1 cellular context compared by ENCODE assay signal in the genomic region with DNA sequence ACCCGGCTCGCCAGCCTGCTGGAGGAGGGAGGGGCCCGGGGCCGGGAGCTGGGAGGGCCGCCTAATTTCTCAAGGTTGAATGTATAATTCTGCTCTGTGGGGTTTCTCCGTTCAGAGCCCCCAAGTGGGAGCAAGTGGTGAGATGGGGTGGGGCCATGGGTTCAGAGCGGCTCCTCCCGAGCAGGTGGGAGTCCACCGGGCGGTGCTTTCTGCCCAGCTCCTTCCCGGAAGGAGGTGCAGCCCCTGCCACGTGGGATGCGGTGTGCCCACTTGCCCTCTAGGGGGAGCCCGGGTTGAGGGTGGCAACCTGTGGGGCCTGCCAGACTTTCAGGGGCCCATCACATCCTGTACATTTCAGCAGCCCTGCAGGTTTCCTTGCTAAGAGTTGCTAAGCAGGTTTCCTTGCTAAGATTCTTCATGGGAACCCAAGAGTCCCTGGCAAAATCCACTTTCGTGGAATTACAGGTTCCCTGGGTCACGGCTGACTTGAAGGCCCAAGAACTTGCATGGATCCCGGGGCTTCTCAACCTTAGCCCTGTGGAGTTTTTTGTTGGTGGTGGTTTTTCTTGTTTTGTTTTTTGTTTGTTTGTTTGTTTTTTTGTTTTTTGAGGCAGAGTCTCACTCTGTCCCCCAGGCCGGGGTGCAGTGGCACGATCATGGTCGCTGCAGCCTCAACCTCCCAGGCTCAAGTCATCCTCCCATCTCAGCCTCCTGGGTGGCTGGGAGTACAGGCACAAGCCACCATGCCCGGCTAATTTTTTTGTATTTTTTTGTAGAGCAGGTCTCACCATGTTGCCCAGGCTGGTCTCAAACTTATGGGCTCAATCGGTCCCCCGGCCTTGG.
A peak's percentile ranks its signal among the peaks of the same experiment; 100 is the strongest.
TF ChIP-seq lines count a peak whose summit lies in the region.

No MANE protein-coding gene starts in this region.

TF ChIP-seq in K562, 482 proteins besides CTCF, POLR2A, EP300 and RAD21 (continued from another document and continues in another):
- TF ChIP-seq, protein P1, sequence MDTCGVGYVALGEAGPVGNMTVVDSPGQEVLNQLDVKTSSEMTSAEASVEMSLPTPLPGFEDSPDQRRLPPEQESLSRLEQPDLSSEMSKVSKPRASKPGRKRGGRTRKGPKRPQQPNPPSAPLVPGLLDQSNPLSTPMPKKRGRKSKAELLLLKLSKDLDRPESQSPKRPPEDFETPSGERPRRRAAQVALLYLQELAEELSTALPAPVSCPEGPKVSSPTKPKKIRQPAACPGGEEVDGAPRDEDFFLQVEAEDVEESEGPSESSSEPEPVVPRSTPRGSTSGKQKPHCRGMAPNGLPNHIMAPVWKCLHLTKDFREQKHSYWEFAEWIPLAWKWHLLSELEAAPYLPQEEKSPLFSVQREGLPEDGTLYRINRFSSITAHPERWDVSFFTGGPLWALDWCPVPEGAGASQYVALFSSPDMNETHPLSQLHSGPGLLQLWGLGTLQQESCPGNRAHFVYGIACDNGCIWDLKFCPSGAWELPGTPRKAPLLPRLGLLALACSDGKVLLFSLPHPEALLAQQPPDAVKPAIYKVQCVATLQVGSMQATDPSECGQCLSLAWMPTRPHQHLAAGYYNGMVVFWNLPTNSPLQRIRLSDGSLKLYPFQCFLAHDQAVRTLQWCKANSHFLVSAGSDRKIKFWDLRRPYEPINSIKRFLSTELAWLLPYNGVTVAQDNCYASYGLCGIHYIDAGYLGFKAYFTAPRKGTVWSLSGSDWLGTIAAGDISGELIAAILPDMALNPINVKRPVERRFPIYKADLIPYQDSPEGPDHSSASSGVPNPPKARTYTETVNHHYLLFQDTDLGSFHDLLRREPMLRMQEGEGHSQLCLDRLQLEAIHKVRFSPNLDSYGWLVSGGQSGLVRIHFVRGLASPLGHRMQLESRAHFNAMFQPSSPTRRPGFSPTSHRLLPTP (IDR thresholded peaks at IDR 0.05; ENCODE audit: borderline replicate concordance, extremely low read depth, insufficient read length) = no peak
- no peak for TF ChIP-seq FOXK1 (CRISPR knock-in tag; IDR thresholded peaks at IDR 0.05; ENCODE audit: borderline replicate concordance)
- no peak for TF ChIP-seq NR2C1 (IDR thresholded peaks at IDR 0.05)
- no peak for TF ChIP-seq NR2C1 (tag; IDR thresholded peaks at IDR 0.05)
- TF ChIP-seq ZNF551 (CRISPR knock-in tag; IDR thresholded peaks at IDR 0.05) = no peak
- TF ChIP-seq ZNF3 (CRISPR knock-in tag; IDR thresholded peaks at IDR 0.05) = no peak
- TF ChIP-seq KHSRP (IDR thresholded peaks at IDR 0.05) = no peak
- no peak for TF ChIP-seq RBBP5 (IDR thresholded peaks at IDR 0.05; ENCODE audit: borderline replicate concordance, insufficient read depth, low read length, poor library complexity, severe bottlenecking)
- TF ChIP-seq, protein P2, sequence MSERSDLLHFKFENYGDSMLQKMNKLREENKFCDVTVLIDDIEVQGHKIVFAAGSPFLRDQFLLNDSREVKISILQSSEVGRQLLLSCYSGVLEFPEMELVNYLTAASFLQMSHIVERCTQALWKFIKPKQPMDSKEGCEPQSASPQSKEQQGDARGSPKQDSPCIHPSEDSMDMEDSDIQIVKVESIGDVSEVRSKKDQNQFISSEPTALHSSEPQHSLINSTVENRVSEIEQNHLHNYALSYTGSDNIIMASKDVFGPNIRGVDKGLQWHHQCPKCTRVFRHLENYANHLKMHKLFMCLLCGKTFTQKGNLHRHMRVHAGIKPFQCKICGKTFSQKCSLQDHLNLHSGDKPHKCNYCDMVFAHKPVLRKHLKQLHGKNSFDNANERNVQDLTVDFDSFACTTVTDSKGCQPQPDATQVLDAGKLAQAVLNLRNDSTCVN (CRISPR knock-in tag; IDR thresholded peaks at IDR 0.05) = no peak
- TF ChIP-seq RFX7 (CRISPR knock-in tag; IDR thresholded peaks at IDR 0.05) = no peak
- peak; percentile 77 for TF ChIP-seq ETV1 (tag; conservative IDR thresholded peaks at IDR 0.05; ENCODE audit: low read depth)
- TF ChIP-seq CSDE1 (IDR thresholded peaks at IDR 0.05) = no peak
- no peak for TF ChIP-seq ZNF589 (CRISPR knock-in tag; IDR thresholded peaks at IDR 0.05; ENCODE audit: low read depth)
- no peak for TF ChIP-seq ZNF282 (CRISPR knock-in tag; IDR thresholded peaks at IDR 0.05)
- peak; percentile 82 for TF ChIP-seq RAD51 (IDR thresholded peaks at IDR 0.05; ENCODE audit: borderline replicate concordance, low read depth)
- TF ChIP-seq ZNF263 (CRISPR knock-in tag; IDR thresholded peaks at IDR 0.05; ENCODE audit: borderline replicate concordance) = no peak; the same call in 1 of the 2 replicates
- no peak for TF ChIP-seq LARP7 (IDR thresholded peaks at IDR 0.05)
- peak; percentile 73 for TF ChIP-seq TOE1 (IDR thresholded peaks at IDR 0.05; ENCODE audit: borderline replicate concordance)
- TF ChIP-seq TOE1 (CRISPR knock-in tag; IDR thresholded peaks at IDR 0.05; ENCODE audit: borderline replicate concordance, low read depth) = no peak
- no peak for TF ChIP-seq NCOA2 (IDR thresholded peaks at IDR 0.05; ENCODE audit: partially characterized antibody in 2 of 2)
- no peak for TF ChIP-seq XRCC4 (IDR thresholded peaks at IDR 0.05; ENCODE audit: extremely low read depth, insufficient read depth, insufficient read length)
- TF ChIP-seq, protein P3, sequence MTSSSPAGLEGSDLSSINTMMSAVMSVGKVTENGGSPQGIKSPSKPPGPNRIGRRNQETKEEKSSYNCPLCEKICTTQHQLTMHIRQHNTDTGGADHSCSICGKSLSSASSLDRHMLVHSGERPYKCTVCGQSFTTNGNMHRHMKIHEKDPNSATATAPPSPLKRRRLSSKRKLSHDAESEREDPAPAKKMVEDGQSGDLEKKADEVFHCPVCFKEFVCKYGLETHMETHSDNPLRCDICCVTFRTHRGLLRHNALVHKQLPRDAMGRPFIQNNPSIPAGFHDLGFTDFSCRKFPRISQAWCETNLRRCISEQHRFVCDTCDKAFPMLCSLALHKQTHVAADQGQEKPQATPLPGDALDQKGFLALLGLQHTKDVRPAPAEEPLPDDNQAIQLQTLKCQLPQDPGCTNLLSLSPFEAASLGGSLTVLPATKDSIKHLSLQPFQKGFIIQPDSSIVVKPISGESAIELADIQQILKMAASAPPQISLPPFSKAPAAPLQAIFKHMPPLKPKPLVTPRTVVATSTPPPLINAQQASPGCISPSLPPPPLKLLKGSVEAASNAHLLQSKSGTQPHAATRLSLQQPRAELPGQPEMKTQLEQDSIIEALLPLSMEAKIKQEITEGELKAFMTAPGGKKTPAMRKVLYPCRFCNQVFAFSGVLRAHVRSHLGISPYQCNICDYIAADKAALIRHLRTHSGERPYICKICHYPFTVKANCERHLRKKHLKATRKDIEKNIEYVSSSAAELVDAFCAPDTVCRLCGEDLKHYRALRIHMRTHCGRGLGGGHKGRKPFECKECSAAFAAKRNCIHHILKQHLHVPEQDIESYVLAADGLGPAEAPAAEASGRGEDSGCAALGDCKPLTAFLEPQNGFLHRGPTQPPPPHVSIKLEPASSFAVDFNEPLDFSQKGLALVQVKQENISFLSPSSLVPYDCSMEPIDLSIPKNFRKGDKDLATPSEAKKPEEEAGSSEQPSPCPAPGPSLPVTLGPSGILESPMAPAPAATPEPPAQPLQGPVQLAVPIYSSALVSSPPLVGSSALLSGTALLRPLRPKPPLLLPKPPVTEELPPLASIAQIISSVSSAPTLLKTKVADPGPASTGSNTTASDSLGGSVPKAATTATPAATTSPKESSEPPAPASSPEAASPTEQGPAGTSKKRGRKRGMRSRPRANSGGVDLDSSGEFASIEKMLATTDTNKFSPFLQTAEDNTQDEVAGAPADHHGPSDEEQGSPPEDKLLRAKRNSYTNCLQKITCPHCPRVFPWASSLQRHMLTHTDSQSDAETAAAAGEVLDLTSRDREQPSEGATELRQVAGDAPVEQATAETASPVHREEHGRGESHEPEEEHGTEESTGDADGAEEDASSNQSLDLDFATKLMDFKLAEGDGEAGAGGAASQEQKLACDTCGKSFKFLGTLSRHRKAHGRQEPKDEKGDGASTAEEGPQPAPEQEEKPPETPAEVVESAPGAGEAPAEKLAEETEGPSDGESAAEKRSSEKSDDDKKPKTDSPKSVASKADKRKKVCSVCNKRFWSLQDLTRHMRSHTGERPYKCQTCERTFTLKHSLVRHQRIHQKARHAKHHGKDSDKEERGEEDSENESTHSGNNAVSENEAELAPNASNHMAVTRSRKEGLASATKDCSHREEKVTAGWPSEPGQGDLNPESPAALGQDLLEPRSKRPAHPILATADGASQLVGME (CRISPR knock-in tag; IDR thresholded peaks at IDR 0.05) = no peak
- TF ChIP-seq, protein P4, sequence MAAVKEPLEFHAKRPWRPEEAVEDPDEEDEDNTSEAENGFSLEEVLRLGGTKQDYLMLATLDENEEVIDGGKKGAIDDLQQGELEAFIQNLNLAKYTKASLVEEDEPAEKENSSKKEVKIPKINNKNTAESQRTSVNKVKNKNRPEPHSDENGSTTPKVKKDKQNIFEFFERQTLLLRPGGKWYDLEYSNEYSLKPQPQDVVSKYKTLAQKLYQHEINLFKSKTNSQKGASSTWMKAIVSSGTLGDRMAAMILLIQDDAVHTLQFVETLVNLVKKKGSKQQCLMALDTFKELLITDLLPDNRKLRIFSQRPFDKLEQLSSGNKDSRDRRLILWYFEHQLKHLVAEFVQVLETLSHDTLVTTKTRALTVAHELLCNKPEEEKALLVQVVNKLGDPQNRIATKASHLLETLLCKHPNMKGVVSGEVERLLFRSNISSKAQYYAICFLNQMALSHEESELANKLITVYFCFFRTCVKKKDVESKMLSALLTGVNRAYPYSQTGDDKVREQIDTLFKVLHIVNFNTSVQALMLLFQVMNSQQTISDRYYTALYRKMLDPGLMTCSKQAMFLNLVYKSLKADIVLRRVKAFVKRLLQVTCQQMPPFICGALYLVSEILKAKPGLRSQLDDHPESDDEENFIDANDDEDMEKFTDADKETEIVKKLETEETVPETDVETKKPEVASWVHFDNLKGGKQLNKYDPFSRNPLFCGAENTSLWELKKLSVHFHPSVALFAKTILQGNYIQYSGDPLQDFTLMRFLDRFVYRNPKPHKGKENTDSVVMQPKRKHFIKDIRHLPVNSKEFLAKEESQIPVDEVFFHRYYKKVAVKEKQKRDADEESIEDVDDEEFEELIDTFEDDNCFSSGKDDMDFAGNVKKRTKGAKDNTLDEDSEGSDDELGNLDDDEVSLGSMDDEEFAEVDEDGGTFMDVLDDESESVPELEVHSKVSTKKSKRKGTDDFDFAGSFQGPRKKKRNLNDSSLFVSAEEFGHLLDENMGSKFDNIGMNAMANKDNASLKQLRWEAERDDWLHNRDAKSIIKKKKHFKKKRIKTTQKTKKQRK (IDR thresholded peaks at IDR 0.05; ENCODE audit: borderline replicate concordance, low read depth, low read length) = no peak
- TF ChIP-seq, protein P5, sequence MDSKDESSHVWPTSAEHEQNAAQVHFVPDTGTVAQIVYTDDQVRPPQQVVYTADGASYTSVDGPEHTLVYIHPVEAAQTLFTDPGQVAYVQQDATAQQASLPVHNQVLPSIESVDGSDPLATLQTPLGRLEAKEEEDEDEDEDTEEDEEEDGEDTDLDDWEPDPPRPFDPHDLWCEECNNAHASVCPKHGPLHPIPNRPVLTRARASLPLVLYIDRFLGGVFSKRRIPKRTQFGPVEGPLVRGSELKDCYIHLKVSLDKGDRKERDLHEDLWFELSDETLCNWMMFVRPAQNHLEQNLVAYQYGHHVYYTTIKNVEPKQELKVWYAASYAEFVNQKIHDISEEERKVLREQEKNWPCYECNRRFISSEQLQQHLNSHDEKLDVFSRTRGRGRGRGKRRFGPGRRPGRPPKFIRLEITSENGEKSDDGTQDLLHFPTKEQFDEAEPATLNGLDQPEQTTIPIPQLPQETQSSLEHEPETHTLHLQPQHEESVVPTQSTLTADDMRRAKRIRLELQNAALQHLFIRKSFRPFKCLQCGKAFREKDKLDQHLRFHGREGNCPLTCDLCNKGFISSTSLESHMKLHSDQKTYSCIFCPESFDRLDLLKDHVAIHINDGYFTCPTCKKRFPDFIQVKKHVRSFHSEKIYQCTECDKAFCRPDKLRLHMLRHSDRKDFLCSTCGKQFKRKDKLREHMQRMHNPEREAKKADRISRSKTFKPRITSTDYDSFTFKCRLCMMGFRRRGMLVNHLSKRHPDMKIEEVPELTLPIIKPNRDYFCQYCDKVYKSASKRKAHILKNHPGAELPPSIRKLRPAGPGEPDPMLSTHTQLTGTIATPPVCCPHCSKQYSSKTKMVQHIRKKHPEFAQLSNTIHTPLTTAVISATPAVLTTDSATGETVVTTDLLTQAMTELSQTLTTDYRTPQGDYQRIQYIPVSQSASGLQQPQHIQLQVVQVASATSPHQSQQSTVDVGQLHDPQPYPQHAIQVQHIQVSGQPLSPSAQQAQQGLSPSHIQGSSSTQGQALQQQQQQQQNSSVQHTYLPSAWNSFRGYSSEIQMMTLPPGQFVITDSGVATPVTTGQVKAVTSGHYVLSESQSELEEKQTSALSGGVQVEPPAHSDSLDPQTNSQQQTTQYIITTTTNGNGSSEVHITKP (IDR thresholded peaks at IDR 0.05; ENCODE audit: partially characterized antibody) = peak; percentile 6
- TF ChIP-seq KDM4B (IDR thresholded peaks at IDR 0.05; ENCODE audit: borderline replicate concordance in 2 of 2, low read depth in 1 of 2) = no peak
- no peak for TF ChIP-seq RBM17 (IDR thresholded peaks at IDR 0.05; ENCODE audit: borderline replicate concordance, low read depth, low read length)
- TF ChIP-seq, protein P6, sequence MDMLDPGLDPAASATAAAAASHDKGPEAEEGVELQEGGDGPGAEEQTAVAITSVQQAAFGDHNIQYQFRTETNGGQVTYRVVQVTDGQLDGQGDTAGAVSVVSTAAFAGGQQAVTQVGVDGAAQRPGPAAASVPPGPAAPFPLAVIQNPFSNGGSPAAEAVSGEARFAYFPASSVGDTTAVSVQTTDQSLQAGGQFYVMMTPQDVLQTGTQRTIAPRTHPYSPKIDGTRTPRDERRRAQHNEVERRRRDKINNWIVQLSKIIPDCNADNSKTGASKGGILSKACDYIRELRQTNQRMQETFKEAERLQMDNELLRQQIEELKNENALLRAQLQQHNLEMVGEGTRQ (CRISPR knock-in tag; IDR thresholded peaks at IDR 0.05) = peak; percentile 91
- TF ChIP-seq ZC3H4 (CRISPR knock-in tag; IDR thresholded peaks at IDR 0.05; ENCODE audit: borderline replicate concordance) = no peak
- TF ChIP-seq ZNF408 (CRISPR knock-in tag; IDR thresholded peaks at IDR 0.05; ENCODE audit: low read depth) = no peak
- TF ChIP-seq ZFPM2 (CRISPR knock-in tag; IDR thresholded peaks at IDR 0.05) = no peak
- TF ChIP-seq, protein P7, sequence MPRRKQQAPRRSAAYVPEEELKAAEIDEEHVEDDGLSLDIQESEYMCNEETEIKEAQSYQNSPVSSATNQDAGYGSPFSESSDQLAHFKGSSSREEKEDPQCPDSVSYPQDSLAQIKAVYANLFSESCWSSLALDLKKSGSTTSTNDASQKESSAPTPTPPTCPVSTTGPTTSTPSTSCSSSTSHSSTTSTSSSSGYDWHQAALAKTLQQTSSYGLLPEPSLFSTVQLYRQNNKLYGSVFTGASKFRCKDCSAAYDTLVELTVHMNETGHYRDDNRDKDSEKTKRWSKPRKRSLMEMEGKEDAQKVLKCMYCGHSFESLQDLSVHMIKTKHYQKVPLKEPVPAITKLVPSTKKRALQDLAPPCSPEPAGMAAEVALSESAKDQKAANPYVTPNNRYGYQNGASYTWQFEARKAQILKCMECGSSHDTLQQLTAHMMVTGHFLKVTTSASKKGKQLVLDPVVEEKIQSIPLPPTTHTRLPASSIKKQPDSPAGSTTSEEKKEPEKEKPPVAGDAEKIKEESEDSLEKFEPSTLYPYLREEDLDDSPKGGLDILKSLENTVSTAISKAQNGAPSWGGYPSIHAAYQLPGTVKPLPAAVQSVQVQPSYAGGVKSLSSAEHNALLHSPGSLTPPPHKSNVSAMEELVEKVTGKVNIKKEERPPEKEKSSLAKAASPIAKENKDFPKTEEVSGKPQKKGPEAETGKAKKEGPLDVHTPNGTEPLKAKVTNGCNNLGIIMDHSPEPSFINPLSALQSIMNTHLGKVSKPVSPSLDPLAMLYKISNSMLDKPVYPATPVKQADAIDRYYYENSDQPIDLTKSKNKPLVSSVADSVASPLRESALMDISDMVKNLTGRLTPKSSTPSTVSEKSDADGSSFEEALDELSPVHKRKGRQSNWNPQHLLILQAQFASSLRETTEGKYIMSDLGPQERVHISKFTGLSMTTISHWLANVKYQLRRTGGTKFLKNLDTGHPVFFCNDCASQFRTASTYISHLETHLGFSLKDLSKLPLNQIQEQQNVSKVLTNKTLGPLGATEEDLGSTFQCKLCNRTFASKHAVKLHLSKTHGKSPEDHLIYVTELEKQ (CRISPR knock-in tag; IDR thresholded peaks at IDR 0.05) = no peak
